Comparison of ENCODE assay signal across 8 cellular contexts in the genomic region with DNA sequence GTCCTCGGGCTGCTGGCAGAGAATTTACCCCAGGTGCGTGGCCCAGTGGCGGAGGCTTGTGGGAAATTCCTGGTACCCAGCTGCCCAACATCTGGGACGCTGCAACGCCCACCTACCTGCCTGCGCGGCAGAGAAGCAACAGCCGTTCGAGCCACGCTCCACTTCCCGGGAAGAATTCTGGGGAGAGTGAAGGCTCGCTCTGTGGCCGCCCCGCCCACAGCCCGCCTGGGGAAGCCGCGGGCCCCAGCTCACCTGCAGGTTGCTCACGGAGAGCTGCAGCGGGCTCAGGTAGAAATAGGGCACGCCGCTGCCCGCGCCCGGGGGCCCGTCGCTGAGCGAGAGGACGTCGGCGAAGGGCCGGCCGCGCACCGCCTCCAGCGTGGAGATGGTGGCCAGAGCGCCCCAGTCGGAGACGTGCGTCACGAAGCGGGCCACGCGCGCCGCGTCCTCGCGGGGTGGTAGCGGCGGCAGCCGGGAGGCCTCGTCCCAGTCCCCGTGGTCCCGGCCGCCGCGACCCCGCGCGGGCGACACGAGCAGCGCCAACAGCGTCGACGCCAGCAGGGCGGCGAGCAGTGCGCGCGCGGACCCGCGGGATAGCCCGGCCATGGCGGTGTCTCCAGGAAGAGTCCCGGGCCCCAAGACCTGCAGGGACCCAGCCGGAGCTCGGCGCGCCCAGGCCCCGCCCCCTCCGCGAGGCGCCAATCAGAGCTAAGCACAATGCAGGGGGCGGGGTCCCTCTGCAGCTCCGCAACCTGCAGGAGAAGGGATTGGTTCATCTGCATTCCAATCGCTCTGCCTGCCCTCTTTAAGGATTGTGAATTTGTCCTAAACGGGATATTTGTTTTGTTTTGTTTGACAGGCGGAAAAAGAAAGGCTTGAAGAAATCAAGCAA. TPM values are rescaled to one million over a fixed set of nuclear protein-coding genes. Genes with fewer than 3 reads are reported as not detected.
A peak's percentile ranks its signal among the peaks of the same experiment; 100 is the strongest.
DNase-seq lines count a peak whose midpoint lies in the region; ATAC-seq and TF ChIP-seq lines count a peak whose summit lies in the region.

A gene (minus strand): TSS at position 627 of the 892 bp plus-strand sequence.

- intact Hi-C loops in mucosa of descending colon (cut with DNase I, micrococcal nuclease) = no loop called here

- TF ChIP-seq CTCF in epithelial cell of esophagus (IDR thresholded peaks at IDR 0.05; ENCODE audit: insufficient read depth, low read depth, low read length, missing control alignments) (no peak), mucosa of descending colon (IDR thresholded peaks at IDR 0.05) (no peak)

- no peaks in the 10 kb centered on the region for H3K9me3 ChIP-seq in mucosa of descending colon

- peaks cover 7 to 22% (median 15%) of the 10 kb centered on the region in 3 donors for H3K4me1 Mint-ChIP-seq in IgD-negative memory B cell

- no peaks in the 10 kb centered on the region for H3K36me3 Mint-ChIP-seq in IgD-negative memory B cell

- no peaks in the 10 kb centered on the region for H3K36me3 ChIP-seq in mucosa of descending colon (ENCODE audit: low read depth)

- peak; percentile 91 for DNase-seq in DMS 273 treated with DMSO at 0.1 percent for 48 hours (lab: John Stamatoyannopoulos, UW)
- DNase-seq in OCI-M2 (lab: John Stamatoyannopoulos, UW; ENCODE audit: unreplicated experiment) = peak; percentile 46
- peak; percentile 78 for DNase-seq in activated T-cell treated with anti-CD3 and anti-CD28 coated beads for 4 hours
- DNase-seq in epithelial cell of esophagus (ENCODE audit: low read depth) = peak; percentile 97
- DNase-seq in mucosa of descending colon = peak; percentile 96 to 97 (median 96)
- peak; percentile 85 for DNase-seq in stimulated activated CD8-positive, alpha-beta memory T cell treated with anti-CD3 and anti-CD28 coated beads, Interleukin-4, amount 100 ng/mL, for 24 hours (ENCODE audit: low read depth)

- H3K9me3 Mint-ChIP-seq in IgD-negative memory B cell = no peaks in the 10 kb centered on the region

- H3K27ac Mint-ChIP-seq in IgD-negative memory B cell = peak within 1 kb of the TSS in 2 of 3 donors; percentile 84 to 87

- no peaks in the 10 kb centered on the region for H3K27me3 Mint-ChIP-seq in IgD-negative memory B cell

- H3K4me3 ChIP-seq in epithelial cell of esophagus (ENCODE audit: low read length) (peak within 1 kb of the TSS; percentile 54), mucosa of descending colon (peak within 1 kb of the TSS; percentile 51)

- peak; percentile 97 for ATAC-seq in GM21529 (IDR thresholded peaks at IDR 0.05; ENCODE audit: unreplicated experiment)
- ATAC-seq in mucosa of descending colon = peak; percentile 99

- peaks cover 6% of the 10 kb centered on the region for H3K4me1 ChIP-seq in mucosa of descending colon (ENCODE audit: low read depth)

- H3K4me3 Mint-ChIP-seq in IgD-negative memory B cell = peak within 1 kb of the TSS; percentile 86 to 94 (median 90)

RNA-seq across cellular contexts. Expression of the gene that starts here (rescaled TPM):
- polyA plus RNA-seq in IgD-negative memory B cell = 13.0 TPM
- total RNA-seq in mucosa of descending colon = 10 to 100 TPM; 47.8 to 70.6 (median 58.7) TPM

Comparison
In these comparisons a context has a peak if more than half of its experiments do, and no peak if none do; other contexts are left out.
1. Peak in every context shown above with its lines: DNase-seq, ATAC-seq and H3K4me3 ChIP-seq.
2. DNase-seq: peak in every context shown above with its lines; median percentile 97 in epithelial cell of esophagus; 96 in mucosa of descending colon; 91 in DMS 273 treated with DMSO at 0.1 percent for 48 hours; 85 in stimulated activated CD8-positive, alpha-beta memory T cell treated with anti-CD3 and anti-CD28 coated beads, Interleukin-4, amount 100 ng/mL, for 24 hours; 78 in activated T-cell treated with anti-CD3 and anti-CD28 coated beads for 4 hours; 46 in OCI-M2.